Comparison of ENCODE assay signal across 35 cellular contexts in genomic region chr15:32933241-32933640, GRCh38.
"Had no signal": no experiment of that assay in that cellular context is flagged by ENCODE, and none has a peak within 500 bp of the region (broad histone marks: within the 10 kb centered on the region; RNA-seq: fewer than 3 reads in every experiment).

No MANE protein-coding gene starts in this region.

- DNase-seq: activated B cell treated with CpG ODN at 0.5 μM for 24 hours; activated CD4-positive, alpha-beta memory T cell treated with anti-CD3 and anti-CD28 coated beads for 36 hours; activated CD4-positive, alpha-beta T cell treated with anti-CD3 and anti-CD28 coated beads for 48 hours; activated CD4-positive, alpha-beta T cell treated with anti-CD3 and anti-CD28 coated beads, Interleukin-2, amount 50 U/mL, for 1 hour; activated CD8-positive, alpha-beta memory T cell treated with anti-CD3 and anti-CD28 coated beads, Interleukin-2, amount 10 ng/mL, durations not matched to agents 7 days and 5 days; activated CD8-positive, alpha-beta memory T cell treated with anti-CD3 and anti-CD28 coated beads, Interleukin-2, amount 50 U/mL, for 4 hours; activated CD8-positive, alpha-beta T cell treated with anti-CD3 and anti-CD28 coated beads, Interleukin-2, amount 10 ng/mL, durations not matched to agents 7 days and 5 days; activated effector memory CD4-positive, alpha-beta T cell treated with anti-CD3 and anti-CD28 coated beads, Interleukin-2, amount 50 U/mL, for 16 hours; activated naive CD4-positive, alpha-beta T cell treated with anti-CD3 and anti-CD28 coated beads for 36 hours; activated naive CD8-positive, alpha-beta T cell treated with anti-CD3 and anti-CD28 coated beads for 36 hours; activated naive CD8-positive, alpha-beta T cell treated with anti-CD3 and anti-CD28 coated beads, Interleukin-2, amount 50 U/mL, for 24 hours; activated T-cell treated with anti-CD3 and anti-CD28 coated beads, Interleukin-2, amount 50 U/mL, for 1 hour; activated T-cell treated with anti-CD3 and anti-CD28 coated beads, Interleukin-2, amount 50 U/mL, for 48 hours; adrenal gland; amygdala; aorta; body of pancreas; caudate nucleus; cerebellar nuclear complex; colonic mucosa; effector CD8-positive, alpha-beta T cell; foreskin keratinocyte; gastrocnemius medialis; glutamatergic neuron; heart left ventricle; T-helper 1 cell; T-helper 17 cell; T1000; WERI-Rb-1 had no signal

- H3K9me3 ChIP-seq: adrenal gland, body of pancreas, colonic mucosa, gastrocnemius medialis had no signal

- H3K36me3 ChIP-seq: adrenal gland, colonic mucosa, gastrocnemius medialis, heart left ventricle, WERI-Rb-1 had no signal

- ATAC-seq: activated CD4-positive, CD25-positive, alpha-beta regulatory T cell treated with anti-CD3 and anti-CD28 coated beads, Interleukin-2, amount 50 U/mL, for 24 hours; activated CD8-positive, alpha-beta memory T cell treated with anti-CD3 and anti-CD28 coated beads, Interleukin-2, amount 10 ng/mL, durations not matched to agents 7 days and 5 days; activated CD8-positive, alpha-beta T cell treated with anti-CD3 and anti-CD28 coated beads, Interleukin-2, amount 10 ng/mL, durations not matched to agents 7 days and 5 days; activated naive CD8-positive, alpha-beta T cell treated with anti-CD3 and anti-CD28 coated beads, Interleukin-2, amount 50 U/mL, for 24 hours; body of pancreas; foreskin keratinocyte; gastrocnemius medialis; heart left ventricle; T-helper 17 cell had no signal

- H3K4me3 ChIP-seq: adrenal gland, body of pancreas, colonic mucosa, gastrocnemius medialis, heart left ventricle had no signal

- H3K4me1 ChIP-seq: adrenal gland, body of pancreas, colonic mucosa, foreskin keratinocyte, gastrocnemius medialis, heart left ventricle had no signal

- H3K27me3 ChIP-seq: adrenal gland, body of pancreas, colonic mucosa, foreskin keratinocyte, gastrocnemius medialis, heart left ventricle had no signal

- H3K36me3 Mint-ChIP-seq: activated CD4-positive, alpha-beta memory T cell treated with anti-CD3 and anti-CD28 coated beads for 36 hours; activated CD8-positive, alpha-beta memory T cell treated with anti-CD3 and anti-CD28 coated beads, Interleukin-2, amount 10 ng/mL, durations not matched to agents 7 days and 5 days; activated naive CD8-positive, alpha-beta T cell treated with anti-CD3 and anti-CD28 coated beads for 36 hours had no signal

- H3K9me3 Mint-ChIP-seq: activated T-helper 1 cell treated with anti-CD3 and anti-CD28 coated beads, Interleukin-12 subunit alpha, Interleukin-12 subunit beta, Interleukin-2, Interleukin-4 antibody, amounts not matched to agents 30 ng/mL and 10 ng/mL and 1 ng/mL, durations not matched to agents 14 hours and 24 hours and 36 hours; activated T-helper 2 cell treated with anti-CD3 and anti-CD28 coated beads, Interferon-gamma antibody, Interleukin-2, Interleukin-4, amounts not matched to agents 10 μg/mL and 5 μg/mL and 100 μg/mL, durations not matched to agents 14 hours and 24 hours and 36 hours; T-helper 2 cell treated with Interferon-gamma antibody and Interleukin-4, amounts not matched to agents 5 μg/mL and 100 μg/mL, for 36 hours had no signal

- H3K27ac ChIP-seq: adrenal gland, body of pancreas, colonic mucosa, epithelial cell of prostate, foreskin keratinocyte, gastrocnemius medialis, heart left ventricle, WERI-Rb-1 had no signal

- H3K27me3 Mint-ChIP-seq: activated CD8-positive, alpha-beta memory T cell treated with anti-CD3 and anti-CD28 coated beads, Interleukin-2, amount 10 ng/mL, durations not matched to agents 7 days and 5 days; T-helper 17 cell had no signal

- H3K4me3 Mint-ChIP-seq: activated B cell treated with CpG ODN at 0.5 μM for 24 hours; activated CD4-positive, alpha-beta memory T cell treated with anti-CD3 and anti-CD28 coated beads for 36 hours; activated CD8-positive, alpha-beta memory T cell treated with anti-CD3 and anti-CD28 coated beads, Interleukin-2, amount 10 ng/mL, durations not matched to agents 7 days and 5 days; activated CD8-positive, alpha-beta T cell treated with anti-CD3 and anti-CD28 coated beads, Interleukin-2, amount 10 ng/mL, durations not matched to agents 7 days and 5 days; activated naive CD4-positive, alpha-beta T cell treated with anti-CD3 and anti-CD28 coated beads for 36 hours; activated naive CD4-positive, alpha-beta T cell treated with anti-CD3 and anti-CD28 coated beads, Interleukin-2, amount 50 U/mL, for 24 hours; activated naive CD8-positive, alpha-beta T cell treated with anti-CD3 and anti-CD28 coated beads for 36 hours; activated naive CD8-positive, alpha-beta T cell treated with anti-CD3 and anti-CD28 coated beads, Interleukin-2, amount 50 U/mL, for 24 hours; activated T-helper 1 cell treated with anti-CD3 and anti-CD28 coated beads, Interleukin-12 subunit alpha, Interleukin-12 subunit beta, Interleukin-2, Interleukin-4 antibody, amounts not matched to agents 30 ng/mL and 10 ng/mL and 1 ng/mL, durations not matched to agents 14 hours and 24 hours and 36 hours; T-helper 17 cell; T-helper 2 cell treated with Interferon-gamma antibody and Interleukin-4, amounts not matched to agents 5 μg/mL and 100 μg/mL, for 36 hours had no signal

- H3K27ac Mint-ChIP-seq: activated B cell treated with CpG ODN at 0.5 μM for 24 hours; activated CD4-positive, alpha-beta memory T cell treated with anti-CD3 and anti-CD28 coated beads for 36 hours; activated CD8-positive, alpha-beta memory T cell treated with anti-CD3 and anti-CD28 coated beads, Interleukin-2, amount 10 ng/mL, durations not matched to agents 7 days and 5 days; activated CD8-positive, alpha-beta T cell treated with anti-CD3 and anti-CD28 coated beads, Interleukin-2, amount 10 ng/mL, durations not matched to agents 7 days and 5 days; activated naive CD4-positive, alpha-beta T cell treated with anti-CD3 and anti-CD28 coated beads for 36 hours; activated naive CD4-positive, alpha-beta T cell treated with anti-CD3 and anti-CD28 coated beads, Interleukin-2, amount 50 U/mL, for 24 hours; activated naive CD8-positive, alpha-beta T cell treated with anti-CD3 and anti-CD28 coated beads for 36 hours; activated naive CD8-positive, alpha-beta T cell treated with anti-CD3 and anti-CD28 coated beads, Interleukin-2, amount 50 U/mL, for 24 hours; activated T-helper 1 cell treated with anti-CD3 and anti-CD28 coated beads, Interleukin-12 subunit alpha, Interleukin-12 subunit beta, Interleukin-2, Interleukin-4 antibody, amounts not matched to agents 30 ng/mL and 10 ng/mL and 1 ng/mL, durations not matched to agents 14 hours and 24 hours and 36 hours; activated T-helper 2 cell treated with anti-CD3 and anti-CD28 coated beads, Interferon-gamma antibody, Interleukin-2, Interleukin-4, amounts not matched to agents 10 μg/mL and 5 μg/mL and 100 μg/mL, durations not matched to agents 14 hours and 24 hours and 36 hours; T-helper 17 cell; T-helper 2 cell treated with Interferon-gamma antibody and Interleukin-4, amounts not matched to agents 5 μg/mL and 100 μg/mL, for 36 hours had no signal

- H3K4me1 Mint-ChIP-seq: activated CD8-positive, alpha-beta memory T cell treated with anti-CD3 and anti-CD28 coated beads, Interleukin-2, amount 10 ng/mL, durations not matched to agents 7 days and 5 days; activated naive CD4-positive, alpha-beta T cell treated with anti-CD3 and anti-CD28 coated beads, Interleukin-2, amount 50 U/mL, for 24 hours; activated naive CD8-positive, alpha-beta T cell treated with anti-CD3 and anti-CD28 coated beads for 36 hours; activated naive CD8-positive, alpha-beta T cell treated with anti-CD3 and anti-CD28 coated beads, Interleukin-2, amount 50 U/mL, for 24 hours had no signal
